ENCODE assay signal across 9 cellular contexts in genomic region chr9:129598089-129598596, GRCh38. TPM values are rescaled to one million over a fixed set of nuclear protein-coding genes. Genes with fewer than 3 reads are reported as not detected.
DNase-seq lines count a peak whose midpoint lies in the region; ATAC-seq and TF ChIP-seq lines count a peak whose summit lies in the region.
"Had no signal": no experiment of that assay in that cellular context is flagged by ENCODE, and none has a peak within 500 bp of the region (broad histone marks: within the 10 kb centered on the region; RNA-seq: fewer than 3 reads in every experiment).

No MANE protein-coding gene starts in this region.

- no peak for ATAC-seq in left colon

- H3K9ac ChIP-seq in iPS-15b (ENCODE audit: low read depth, low read length) = no peak overlapping the region

- no peak for DNase-seq in HFF-Myc (ENCODE audit: extremely low read depth, low read depth)
- no peak for DNase-seq in midbrain (lab: John Stamatoyannopoulos, UW)
- DNase-seq in left colon = no peak
- DNase-seq in inferior parietal cortex (ENCODE audit: extremely low spot score) = no peak
- no peak for DNase-seq in NCI-H146 (lab: John Stamatoyannopoulos, UW)
- DNase-seq: NCI-H1417 treated with DMSO at 0.1 percent for 48 hours had no signal

- H3K27ac Mint-ChIP-seq in activated naive CD8-positive, alpha-beta T cell = no peak overlapping the region

- no peaks in the 10 kb centered on the region for H3K9me3 Mint-ChIP-seq in activated naive CD8-positive, alpha-beta T cell (ENCODE audit: low read depth)

- no peak for TF ChIP-seq CTCF in HFF-Myc (IDR thresholded peaks at IDR 0.05; ENCODE audit: low read depth, low read length, missing control alignments)

- H3K4me1 ChIP-seq in iPS-15b (ENCODE audit: control insufficient read depth, insufficient read depth, low read length) = peaks cover 14% of the 10 kb centered on the region

- peaks cover 18% of the 10 kb centered on the region for H3K4me1 Mint-ChIP-seq in activated naive CD8-positive, alpha-beta T cell (ENCODE audit: low read depth)

- peaks cover 35% of the 10 kb centered on the region for H3K27me3 ChIP-seq in iPS-15b (ENCODE audit: control insufficient read depth, insufficient read depth, low read length)

- intact Hi-C loops in left colon (cut with DNase I, micrococcal nuclease) = loop anchor here in 1 of 2 donors (5.0 kb wide), 1 partner anchor 101 kb away; no protein-coding TSS in a partner anchor

- H3K9me3 ChIP-seq in iPS-15b (ENCODE audit: control insufficient read depth, insufficient read depth, low read length) = no peaks in the 10 kb centered on the region

- H3K4me3 Mint-ChIP-seq in activated naive CD8-positive, alpha-beta T cell = peak overlapping the region; percentile 51

- H3K27me3 Mint-ChIP-seq in activated naive CD8-positive, alpha-beta T cell = no peaks in the 10 kb centered on the region

- no peaks in the 10 kb centered on the region for H3K36me3 ChIP-seq in iPS-15b (ENCODE audit: control insufficient read depth, insufficient read depth, low read length)

- H3K4me3 ChIP-seq in HFF-Myc (replicated peaks; ENCODE audit: low read depth, low read length) (peak overlapping the region; percentile 53), iPS-15b (ENCODE audit: low read depth, low read length) (peak overlapping the region; percentile 64), skin epidermis (peak overlapping the region in 4 of 7 experiments; percentile 17 to 37 (median 32))

- H3K36me3 Mint-ChIP-seq in activated naive CD8-positive, alpha-beta T cell = no peaks in the 10 kb centered on the region

- peak overlapping the region in 16 of 21 experiments; percentile 68 to 90 (median 80) for H3K27ac ChIP-seq in skin epidermis

RNA-seq across cellular contexts. Expression of gene C9orf50, which starts 22.8 kb away (rescaled TPM):
- under 1 TPM in 1 of 2 donors, not detected in 1; 0.36 TPM for total RNA-seq in left colon

RNA-seq across cellular contexts. Expression of gene NTMT1, which starts 27.8 kb away (rescaled TPM):
- 10 to 100 TPM; 23.2 to 25.8 TPM for total RNA-seq in left colon

RNA-seq across cellular contexts. Expression of gene ASB6, which starts 43.8 kb away (rescaled TPM):
- total RNA-seq in left colon = 10 to 100 TPM; 17.5 to 18.3 TPM
